In genomic region chr21:33412832-33413519, GRCh38 we compare ENCODE assay signal across 10 cellular contexts. TPM values are rescaled to one million over a fixed set of nuclear protein-coding genes. Genes with fewer than 3 reads are reported as not detected.
DNase-seq lines count a peak whose midpoint lies in the region; ATAC-seq, FAIRE-seq and TF ChIP-seq lines count a peak whose summit lies in the region.
"Had no signal": no experiment of that assay in that cellular context is flagged by ENCODE, and none has a peak within 500 bp of the region (broad histone marks: within the 10 kb centered on the region; RNA-seq: fewer than 3 reads in every experiment).

No MANE protein-coding gene starts in this region.

- TF ChIP-seq RAD21 in GM12878 (IDR thresholded peaks at IDR 0.05; ENCODE audit: insufficient read depth, low read depth, low read length): no peak

- BruUV-seq in GM12878 (replicated peaks; lab: Mats Ljungman, UMichigan): no TSS peak

- H3K27ac Mint-ChIP-seq in nephron progenitor cell: peak overlapping the region; percentile 62
- no peak overlapping the region for H3K27ac Mint-ChIP-seq in activated CD4-positive, alpha-beta T cell treated with anti-CD3 and anti-CD28 coated beads, Interleukin-2, amount 10 ng/mL, durations not matched to agents 24 days and 14 days
- H3K27ac Mint-ChIP-seq: T-helper 2 cell treated with Interferon-gamma antibody and Interleukin-4, amounts not matched to agents 5 μg/mL and 100 μg/mL, for 36 hours had no signal

- H3K9me3 ChIP-seq in GM12878 (replicated peaks; ENCODE audit: control insufficient read depth, insufficient read depth, low read length): no peaks in the 10 kb centered on the region

- CTCF ChIA-PET in GM10248 (lab: Yijun Ruan, JAX): interaction anchor here (0.6 to 4.3 kb wide), 11 partner anchors 9 to 216 kb away, joined by 3 to 27 read pairs (median 3); no protein-coding TSS in a partner anchor
- CTCF ChIA-PET in GM12878 (lab: Yijun Ruan, JAX): interaction anchor here (0.6 to 2.5 kb wide), 12 partner anchors 8 to 580 kb away, joined by 3 to 8 read pairs (median 4); no protein-coding TSS in a partner anchor

- TF ChIP-seq POLR2A in GM12878 (IDR thresholded peaks at IDR 0.05; ENCODE audit: low read depth, low read length): peak; percentile 57

- 32% methylated on average over 9 of the region's 9 CpGs for WGBS in GM12878 (ENCODE audit: insufficient coverage, insufficient replicate concordance, low lambda C conversion rate, missing lambda C conversion rate)

- H4K20me1 ChIP-seq in GM12878 (ENCODE audit: control insufficient read depth, insufficient read depth): peaks cover 6% of the 10 kb centered on the region

- H3K27me3 Mint-ChIP-seq in nephron progenitor cell (ENCODE audit: low read depth, poor library complexity): no peaks in the 10 kb centered on the region
- peaks cover 17% of the 10 kb centered on the region for H3K27me3 Mint-ChIP-seq in activated CD4-positive, alpha-beta T cell treated with anti-CD3 and anti-CD28 coated beads, Interleukin-2, amount 10 ng/mL, durations not matched to agents 24 days and 14 days

- H3K27ac ChIP-seq in GM12878 (ENCODE audit: control insufficient read depth, insufficient read depth): peak overlapping the region; percentile 22; the same call in 1 of the 2 replicates
- H3K27ac ChIP-seq in dorsolateral prefrontal cortex: peak overlapping the region in 13 of 59 donors; percentile 3 to 52 (median 26)
- H3K27ac ChIP-seq: parathyroid adenoma had no signal

- in situ Hi-C loops in GM12878 (cut with MboI): no loop called here

- H3K27me3 ChIP-seq in GM12878 (replicated peaks in 1 of 2; ENCODE audit: control insufficient read depth in 2 of 2, insufficient read depth in 2 of 2, low read length in 1 of 2) (no peaks in the 10 kb centered on the region), dorsolateral prefrontal cortex (no peaks in the 10 kb centered on the region)

- H3K4me1 Mint-ChIP-seq in nephron progenitor cell: peaks cover 45% of the 10 kb centered on the region
- H3K4me1 Mint-ChIP-seq in activated CD4-positive, alpha-beta T cell treated with anti-CD3 and anti-CD28 coated beads, Interleukin-2, amount 10 ng/mL, durations not matched to agents 24 days and 14 days: peaks cover 19% of the 10 kb centered on the region

- H3K36me3 ChIP-seq in GM12878 (ENCODE audit: control insufficient read depth in 2 of 2, insufficient read depth in 2 of 2, low read length in 1 of 2): peaks cover 14 to 40% of the 10 kb centered on the region in 2 experiments

- POLR2A ChIA-PET in GM10248 (lab: Yijun Ruan, JAX): interaction anchor here (0.6 to 0.8 kb wide), 3 partner anchors 22 to 61 kb away, joined by 3 to 10 read pairs (median 3); no protein-coding TSS in a partner anchor
- POLR2A ChIA-PET in GM12878 (lab: Charles Lee): interaction anchor here (1.3 to 2.1 kb wide), 4 partner anchors 8 to 29 kb away, joined by 4 to 7 read pairs (median 6); no protein-coding TSS in a partner anchor

- peak; percentile 50 for ATAC-seq in HG02759 (IDR thresholded peaks at IDR 0.05; ENCODE audit: unreplicated experiment)
- peak; percentile 84 for ATAC-seq in GM12878

- H3K36me3 Mint-ChIP-seq in nephron progenitor cell (ENCODE audit: low read depth): peaks cover 56% of the 10 kb centered on the region
- peaks cover 26% of the 10 kb centered on the region for H3K36me3 Mint-ChIP-seq in activated CD4-positive, alpha-beta T cell treated with anti-CD3 and anti-CD28 coated beads, Interleukin-2, amount 10 ng/mL, durations not matched to agents 24 days and 14 days (ENCODE audit: low read depth)

- H3K4me2 ChIP-seq in GM12878 (ENCODE audit: control insufficient read depth, insufficient read depth): peak overlapping the region; percentile 56

- TF ChIP-seq EP300 in GM12878 (IDR thresholded peaks at IDR 0.05; ENCODE audit: borderline replicate concordance in 1 of 2, control insufficient read depth in 1 of 2, low read depth in 2 of 2, low read length in 2 of 2): no peak

- peaks cover 22% of the 10 kb centered on the region for H3K4me1 ChIP-seq in GM12878 (ENCODE audit: control insufficient read depth, insufficient read depth, low read length)
- H3K4me1 ChIP-seq: parathyroid adenoma had no signal

- no peak overlapping the region for H3K4me3 Mint-ChIP-seq in nephron progenitor cell
- H3K4me3 Mint-ChIP-seq in activated CD4-positive, alpha-beta T cell treated with anti-CD3 and anti-CD28 coated beads, Interleukin-2, amount 10 ng/mL, durations not matched to agents 24 days and 14 days: no peak overlapping the region
- H3K4me3 Mint-ChIP-seq: T-helper 2 cell treated with Interferon-gamma antibody and Interleukin-4, amounts not matched to agents 5 μg/mL and 100 μg/mL, for 36 hours had no signal

- RAD21 ChIA-PET in GM12878 (lab: Charles Lee; ENCODE audit: unreplicated experiment): interaction anchor here (1.0 to 4.0 kb wide), 11 partner anchors 9 to 213 kb away, joined by 3 to 33 read pairs (median 4); no protein-coding TSS in a partner anchor

- peaks cover 73% of the 10 kb centered on the region for H3K79me2 ChIP-seq in GM12878 (ENCODE audit: control insufficient read depth, insufficient read depth, low read length)

- FAIRE-seq in GM12878 (lab: Jason Lieb, UNC): no peak

- intact Hi-C loops in GM12878 (cut with micrococcal nuclease; ENCODE audit: unreplicated experiment) (no loop called here), dorsolateral prefrontal cortex (cut with DNase I) (no loop called here)
- intact Hi-C loops in activated CD4-positive, alpha-beta T cell treated with anti-CD3 and anti-CD28 coated beads, Interleukin-2, amount 10 ng/mL, durations not matched to agents 24 days and 14 days (cut with micrococcal nuclease): no loop called here

- SMC1A ChIA-PET in GM12878 (lab: Charles Lee; ENCODE audit: uncharacterized antibody, unreplicated experiment): interaction anchor here (0.7 to 4.8 kb wide), 14 partner anchors 8 to 175 kb away, joined by 3 to 29 read pairs (median 6); no protein-coding TSS in a partner anchor

- TF ChIP-seq CTCF in GM10248 (IDR thresholded peaks at IDR 0.05; ENCODE audit: control extremely low read depth, extremely low read depth, low read depth, missing control alignments): no peak
- no peak for TF ChIP-seq CTCF in GM12878 (IDR thresholded peaks at IDR 0.05 in 2 of 3, conservative IDR thresholded peaks at IDR 0.05 in 1 of 3; ENCODE audit: control insufficient read depth in 2 of 3, extremely low read depth in 1 of 3, insufficient read depth in 1 of 3, low read depth in 3 of 3, low read length in 3 of 3)
- TF ChIP-seq CTCF in nephron progenitor cell (IDR thresholded peaks at IDR 0.05): no peak
- no peak for TF ChIP-seq CTCF in dorsolateral prefrontal cortex (IDR thresholded peaks at IDR 0.05 in 54 of 56, conservative IDR thresholded peaks at IDR 0.05 in 2 of 56; ENCODE audit: low read depth in 1 of 56, partially characterized antibody in 56 of 56)

- peak; percentile 41 for DNase-seq in GM10248 (ENCODE audit: extremely low spot score)
- DNase-seq in GM12878 (ENCODE audit: low read depth, low spot score): no peak
- DNase-seq in nephron progenitor cell: no peak
- no peak for DNase-seq in NCI-H1092 (lab: John Stamatoyannopoulos, UW)
- no peak for DNase-seq in activated CD4-positive, alpha-beta T cell treated with anti-CD3 and anti-CD28 coated beads, Interleukin-2, amount 10 ng/mL, durations not matched to agents 24 days and 14 days
- DNase-seq in NCI-H2171 treated with DMSO at 0.1 percent for 48 hours (lab: John Stamatoyannopoulos, UW): no peak
- DNase-seq in dorsolateral prefrontal cortex: no peak

- H3K9me3 Mint-ChIP-seq in nephron progenitor cell: no peaks in the 10 kb centered on the region
- no peaks in the 10 kb centered on the region for H3K9me3 Mint-ChIP-seq in activated CD4-positive, alpha-beta T cell treated with anti-CD3 and anti-CD28 coated beads, Interleukin-2, amount 10 ng/mL, durations not matched to agents 24 days and 14 days
- H3K9me3 Mint-ChIP-seq: T-helper 2 cell treated with Interferon-gamma antibody and Interleukin-4, amounts not matched to agents 5 μg/mL and 100 μg/mL, for 36 hours had no signal

- H3K9ac ChIP-seq in GM12878 (ENCODE audit: control insufficient read depth, insufficient read depth, low read length): no peak overlapping the region
- H3K9ac ChIP-seq: parathyroid adenoma had no signal

- no peak overlapping the region for H2AFZ ChIP-seq in GM12878 (ENCODE audit: control insufficient read depth, low read depth, low read length)
- H2AFZ ChIP-seq: parathyroid adenoma had no signal

- H3K4me3 ChIP-seq in GM12878: peak overlapping the region; percentile 10; the same call in 1 of the 2 replicates
- H3K4me3 ChIP-seq in dorsolateral prefrontal cortex: no peak overlapping the region

TF ChIP-seq in GM12878, 131 proteins besides CTCF, POLR2A, EP300 and RAD21 (continues in another document):
- no peak for TF ChIP-seq BCL3 (IDR thresholded peaks at IDR 0.05; ENCODE audit: borderline replicate concordance, insufficient read depth, low read depth, low read length, poor library complexity, severe bottlenecking)

RNA-seq across cellular contexts. Expression of gene IFNGR2, which starts 9.8 kb away (rescaled TPM):
- 34.3 and 38.6 TPM in 2 replicates for total RNA-seq in GM12878 (2013; cell fraction: nucleolus; rRNA removed)
- total RNA-seq in GM12878 (2014; rRNA removed): 78.3 and 91.0 TPM in 2 replicates
- total RNA-seq in GM12878 (2014; rRNA removed; fragmentation: Illumina TruSeq; extraction: Trizol): 75.2 and 79.7 TPM in 2 replicates
- total RNA-seq in GM12878 (2021): 67.3 and 71.5 TPM in 2 replicates
- 36.2 TPM for polyA plus RNA-seq in GM12878 (2011; ENCODE audit: low read depth)
- 81.8 and 96.9 TPM in 2 replicates for polyA plus RNA-seq in GM12878 (2011; rRNA removed)
- 67.0 and 70.6 TPM in 2 replicates for polyA plus RNA-seq in GM12878 (2011; cell fraction: cytosol; rRNA removed)
- polyA plus RNA-seq in GM12878 (2011; cell fraction: nucleus; rRNA removed): 25.2 and 37.7 TPM in 2 replicates
- 40.6 and 62.4 TPM in 2 replicates for polyA plus RNA-seq in GM12878 (2012)
- 98.8 and 144 TPM in 2 replicates for polyA plus RNA-seq in GM12878 (2014; fragmentation: Illumina TruSeq; extraction: Trizol)
- 10 to 100 TPM; 23.6 to 33.2 TPM for polyA plus RNA-seq in GM12878 (2014; fragmentation: Nextera tagmentation; extraction: Ambion mirVana)
- 72.9 and 85.1 TPM in 2 replicates for polyA plus RNA-seq in GM12878 (2014; rRNA removed)
- 10 to 100 TPM; 75.7 to 84.2 TPM for polyA plus RNA-seq in GM12878 (2016; fragmentation: Nextera tagmentation; extraction: Ambion mirVana)
- polyA minus RNA-seq in GM12878 (2011; rRNA and poly(A)+ RNA removed): 90.9 and 105 TPM in 2 replicates
- 34.8 and 35.5 TPM in 2 replicates for polyA minus RNA-seq in GM12878 (2011; cell fraction: cytosol; rRNA and poly(A)+ RNA removed)
- 15.0 and 20.4 TPM in 2 replicates for polyA minus RNA-seq in GM12878 (2011; cell fraction: nucleus; rRNA and poly(A)+ RNA removed)
- total RNA-seq in activated CD4-positive, alpha-beta T cell treated with anti-CD3 and anti-CD28 coated beads, Interleukin-2, amount 10 ng/mL, durations not matched to agents 24 days and 14 days: 8.5 and 9.9 TPM in 2 replicates
- 10 to 100 TPM; 21.7 to 70.3 (median 48.4) TPM for total RNA-seq in dorsolateral prefrontal cortex
